In genomic region chr17:54992797-54993639, GRCh38 we compare ENCODE assay signal across 8 cellular contexts. TPM values are rescaled to one million over a fixed set of nuclear protein-coding genes. Genes with fewer than 3 reads are reported as not detected.
DNase-seq lines count a peak whose midpoint lies in the region; ATAC-seq and TF ChIP-seq lines count a peak whose summit lies in the region.

No MANE protein-coding gene starts in this region.

- no peak overlapping the region for H3K4me3 Mint-ChIP-seq in CD8-positive, alpha-beta T cell

- H3F3A ChIP-seq in Loucy (ENCODE audit: low read depth) = no peaks in the 10 kb centered on the region

- H3K9me3 ChIP-seq in CD8-positive, alpha-beta T cell (ENCODE audit: low read length) = no peaks in the 10 kb centered on the region
- H3K9me3 ChIP-seq in Loucy (ENCODE audit: insufficient read depth, low read depth, low read length) = no peaks in the 10 kb centered on the region
- H3K9me3 ChIP-seq in Peyer's patch = no peaks in the 10 kb centered on the region
- no peaks in the 10 kb centered on the region for H3K9me3 ChIP-seq in mucosa of descending colon

- TF ChIP-seq POLR2A in Peyer's patch (IDR thresholded peaks at IDR 0.05) = no peak

- POLR2A ChIA-PET in CD8-positive, alpha-beta T cell (lab: Charles Lee) = interaction anchor here (0.6 to 1.3 kb wide), 3 partner anchors 10 to 367 kb away, joined by 3 to 4 read pairs (median 4); no protein-coding TSS in a partner anchor

- peak in 1 of 7 experiments; percentile 10 for DNase-seq in CD8-positive, alpha-beta T cell
- DNase-seq in Peyer's patch (no peak), mucosa of descending colon (peak in 1 of 3 donors; percentile 15), 8988T (no peak)
- peak; percentile 5 for DNase-seq in effector CD4-positive, alpha-beta T cell

- H3K4me1 Mint-ChIP-seq in CD8-positive, alpha-beta T cell (ENCODE audit: low read depth) = no peaks in the 10 kb centered on the region

- no peak overlapping the region for H2AFZ ChIP-seq in Loucy (ENCODE audit: low read length)

- ATAC-seq in CD8-positive, alpha-beta T cell = peak; percentile 38
- peak; percentile 68 for ATAC-seq in GM19351 (IDR thresholded peaks at IDR 0.05; ENCODE audit: unreplicated experiment)
- peak; percentile 81 for ATAC-seq in mucosa of descending colon
- no peak for ATAC-seq in GM21381 (IDR thresholded peaks at IDR 0.05; ENCODE audit: unreplicated experiment)

- H3K36me3 Mint-ChIP-seq in CD8-positive, alpha-beta T cell = peaks cover 20% of the 10 kb centered on the region

- H3K9me3 Mint-ChIP-seq in CD8-positive, alpha-beta T cell = no peaks in the 10 kb centered on the region

- intact Hi-C loops in CD8-positive, alpha-beta T cell (cut with DNase I, micrococcal nuclease) = loop anchor here (1.0 to 2.0 kb wide), 6 partner anchors 303 to 521 kb away; no protein-coding TSS in a partner anchor
- intact Hi-C loops in mucosa of descending colon (cut with DNase I, micrococcal nuclease) = loop anchor here in 1 of 2 donors (10.0 kb wide), 1 partner anchor 352 kb away; no protein-coding TSS in a partner anchor

- H4K20me1 ChIP-seq in Loucy (ENCODE audit: insufficient read depth, low read length, poor library complexity, severe bottlenecking) = no peaks in the 10 kb centered on the region

- CTCF ChIA-PET in CD8-positive, alpha-beta T cell (lab: Charles Lee) = interaction anchor here (0.7 to 4.5 kb wide), 24 partner anchors 8 to 520 kb away, joined by 3 to 42 read pairs (median 4); no protein-coding TSS in a partner anchor

- H3K27me3 ChIP-seq in CD8-positive, alpha-beta T cell (ENCODE audit: insufficient read depth, low read length) = no peaks in the 10 kb centered on the region
- H3K27me3 ChIP-seq in Loucy (ENCODE audit: insufficient read depth, low read length, poor library complexity, severe bottlenecking) (no peaks in the 10 kb centered on the region), Peyer's patch (no peaks in the 10 kb centered on the region)

- H3K27ac ChIP-seq in CD8-positive, alpha-beta T cell (ENCODE audit: low read depth, low read length) = no peak overlapping the region
- H3K27ac ChIP-seq in Peyer's patch = no peak overlapping the region

- H3K4me3 ChIP-seq in CD8-positive, alpha-beta T cell (ENCODE audit: low read depth, low read length) = no peak overlapping the region
- H3K4me3 ChIP-seq in Loucy (ENCODE audit: low read length, poor library complexity, severe bottlenecking) (no peak overlapping the region), Peyer's patch (no peak overlapping the region), mucosa of descending colon (no peak overlapping the region)

- H3K9ac ChIP-seq in Loucy (ENCODE audit: low read depth, low read length, poor library complexity, severe bottlenecking) = no peak overlapping the region

- H3K36me3 ChIP-seq in CD8-positive, alpha-beta T cell (ENCODE audit: insufficient read depth, low read length) = no peaks in the 10 kb centered on the region
- no peaks in the 10 kb centered on the region for H3K36me3 ChIP-seq in Loucy (ENCODE audit: insufficient read depth, low read length)
- no peaks in the 10 kb centered on the region for H3K36me3 ChIP-seq in Peyer's patch
- no peaks in the 10 kb centered on the region for H3K36me3 ChIP-seq in mucosa of descending colon (ENCODE audit: low read depth)

- TF ChIP-seq CTCF in CD8-positive, alpha-beta T cell (IDR thresholded peaks at IDR 0.05) = peak; percentile 77
- TF ChIP-seq CTCF in Loucy (conservative IDR thresholded peaks at IDR 0.05; ENCODE audit: low read length) (peak; percentile 74), Peyer's patch (IDR thresholded peaks at IDR 0.05) (peak in 5 of 6 experiments; percentile 24 to 79 (median 75)), mucosa of descending colon (IDR thresholded peaks at IDR 0.05) (peak; percentile 27)

- H3K9me2 ChIP-seq in Loucy (replicated peaks; ENCODE audit: low read depth, low read length) = no peaks in the 10 kb centered on the region

- no peaks in the 10 kb centered on the region for H3K4me1 ChIP-seq in CD8-positive, alpha-beta T cell (ENCODE audit: insufficient read depth, low read length)
- H3K4me1 ChIP-seq in Loucy (ENCODE audit: insufficient read depth, low read length, poor library complexity, severe bottlenecking) = no peaks in the 10 kb centered on the region
- no peaks in the 10 kb centered on the region for H3K4me1 ChIP-seq in Peyer's patch
- H3K4me1 ChIP-seq in mucosa of descending colon (ENCODE audit: low read depth) = no peaks in the 10 kb centered on the region

- no peak overlapping the region for H3K4me2 ChIP-seq in Loucy (ENCODE audit: low read depth, low read length, poor library complexity, severe bottlenecking)

- no peaks in the 10 kb centered on the region for H3K79me2 ChIP-seq in Loucy (ENCODE audit: insufficient read depth, low read length)

- no peaks in the 10 kb centered on the region for H3K27me3 Mint-ChIP-seq in CD8-positive, alpha-beta T cell (ENCODE audit: low read depth)

- no peak overlapping the region for H3K27ac Mint-ChIP-seq in CD8-positive, alpha-beta T cell

RNA-seq across cellular contexts. Expression of gene STXBP4, which starts 24.5 kb away (rescaled TPM):
- 1 to 10 TPM; 3.0 to 4.0 TPM for total RNA-seq in CD8-positive, alpha-beta T cell
- total RNA-seq in Peyer's patch = 10 to 100 TPM in 3 of 4 donors, 1 to 10 TPM in 1; 8.0 to 57.6 (median 18.8) TPM
- 10 to 100 TPM in 1 of 3 donors, 1 to 10 TPM in 2; 4.6 to 15.4 (median 8.8) TPM for total RNA-seq in mucosa of descending colon

RNA-seq across cellular contexts. Expression of gene COX11, which starts 24.6 kb away (rescaled TPM):
- total RNA-seq in CD8-positive, alpha-beta T cell = 10 to 100 TPM; 26.2 to 27.4 TPM
- 10 to 100 TPM; 42.1 to 90.1 (median 48.4) TPM for total RNA-seq in Peyer's patch
- 10 to 100 TPM; 53.2 to 61.4 (median 55.3) TPM for total RNA-seq in mucosa of descending colon

Comparison
In these comparisons a context has a peak if more than half of its experiments do, and no peak if none do; other contexts are left out.
1. CTCF ChIP-seq: peak in every context shown above with its lines; median percentile 77 in CD8-positive, alpha-beta T cell; 75 in Peyer's patch; 74 in Loucy; 27 in mucosa of descending colon.